In genomic region chr15:79923515-79924169, GRCh38 we compare ENCODE assay signal across 8 cellular contexts. TPM values are rescaled to one million over a fixed set of nuclear protein-coding genes. Genes with fewer than 3 reads are reported as not detected.
DNase-seq lines count a peak whose midpoint lies in the region; ATAC-seq and TF ChIP-seq lines count a peak whose summit lies in the region.

No MANE protein-coding gene starts in this region.

- H3K9ac ChIP-seq in IMR-90 (ENCODE audit: low read depth, low read length), result peak overlapping the region; percentile 84

- no peaks in the 10 kb centered on the region for H3K9me1 ChIP-seq in IMR-90 (ENCODE audit: insufficient read depth, low read length)

- peak overlapping the region; percentile 95 for H3K14ac ChIP-seq in IMR-90 (replicated peaks; ENCODE audit: low read depth, low read length)

- in situ Hi-C loops in IMR-90 (cut with MboI; ENCODE audit: low sequenced_read_pairs), result no loop called here

- H2BK5ac ChIP-seq in IMR-90 (ENCODE audit: low read depth, low read length, poor library complexity, severe bottlenecking), result peak overlapping the region; percentile 85

- peaks cover 9 to 32% of the 10 kb centered on the region in 2 experiments for H3K79me1 ChIP-seq in IMR-90 (ENCODE audit: low read depth in 1 of 2, low read length in 2 of 2)

- H3K4me3 ChIP-seq in IMR-90 (ENCODE audit: insufficient read depth, low read depth, low read length) (peak overlapping the region; percentile 89), OCI-LY7 (ENCODE audit: low read depth, low read length, poor library complexity, severe bottlenecking) (peak overlapping the region; percentile 84), epithelial cell of esophagus (ENCODE audit: low read length) (peak overlapping the region; percentile 53), mononuclear cell (ENCODE audit: low read length) (peak overlapping the region; percentile 93)

- peak overlapping the region; percentile 87 for H4K5ac ChIP-seq in IMR-90 (ENCODE audit: low read depth, low read length)

- peak overlapping the region; percentile 95 for H2AK9ac ChIP-seq in IMR-90 (replicated peaks; ENCODE audit: low read depth, low read length, poor library complexity)

- peak overlapping the region; percentile 89 for H3K27ac ChIP-seq in IMR-90 (ENCODE audit: insufficient read depth, low read length)
- peak overlapping the region; percentile 86 for H3K27ac ChIP-seq in OCI-LY7 (ENCODE audit: low read depth, low read length, poor library complexity, severe bottlenecking)

- ATAC-seq in GM21529 (IDR thresholded peaks at IDR 0.05; ENCODE audit: unreplicated experiment), result peak; percentile 97
- ATAC-seq in IMR-90 (ENCODE audit: low read depth), result peak; percentile 97

- H4K8ac ChIP-seq in IMR-90 (ENCODE audit: low read depth in 2 of 2, low read length in 2 of 2), result peak overlapping the region; percentile 63 to 85

- no peak; the same call in 1 of the 2 replicates for TF ChIP-seq RAD21 in IMR-90 (IDR thresholded peaks at IDR 0.05; ENCODE audit: low read length)

- peak overlapping the region; percentile 57; the same call in 1 of the 2 replicates for H3K56ac ChIP-seq in IMR-90 (ENCODE audit: extremely low read depth, insufficient read depth, low read length)

- peak overlapping the region; percentile 85 for H4K91ac ChIP-seq in IMR-90 (ENCODE audit: insufficient read depth, low read depth, low read length)

- peak overlapping the region; percentile 93 for H3K4ac ChIP-seq in IMR-90 (ENCODE audit: low read depth, low read length)

- H4K20me1 ChIP-seq in IMR-90 (ENCODE audit: insufficient read depth, low read length) (0 out of 2 replicates have a peak, but pooled peaks cover 3% of the 10 kb centered on the region), OCI-LY7 (ENCODE audit: insufficient read depth, low read length) (no peaks in the 10 kb centered on the region)

- peaks cover 13% of the 10 kb centered on the region for H3K36me3 ChIP-seq in IMR-90 (ENCODE audit: control insufficient read depth, insufficient read depth, low read length)
- H3K36me3 ChIP-seq in OCI-LY7 (ENCODE audit: insufficient read depth, low read length), result peaks cover 38% of the 10 kb centered on the region

- intact Hi-C loops in IMR-90 (cut with micrococcal nuclease) (loop anchor here (1.0 to 10.0 kb wide), 3 partner anchors 54 to 251 kb away; no protein-coding TSS in a partner anchor), OCI-LY7 (cut with micrococcal nuclease; ENCODE audit: unreplicated experiment) (loop anchor here (2.0 to 5.0 kb wide), 5 partner anchors 27 to 229 kb away; partner anchors contain the start of genes FAH, MTHFS and ZFAND6)

- POLR2A ChIA-PET in IMR-90 (lab: Charles Lee; ENCODE audit: unreplicated experiment) (interaction anchor here (0.6 to 0.9 kb wide), 3 partner anchors 25 to 568 kb away, joined by 4 to 6 read pairs (median 4); no protein-coding TSS in a partner anchor), OCI-LY7 (lab: Charles Lee) (interaction anchor here (0.5 to 3.8 kb wide), 13 partner anchors 9 to 148 kb away, joined by 3 to 22 read pairs (median 5); partner anchors contain the start of gene MTHFS)

- BruUV-seq in IMR-90 (replicated peaks; lab: Mats Ljungman, UMichigan), result no TSS peak
- no TSS peak for BruUV-seq in OCI-LY7 (replicated peaks; lab: Mats Ljungman, UMichigan)

- CTCF ChIA-PET in IMR-90 (lab: Yijun Ruan, JAX) (no interaction called here), OCI-LY7 (lab: Charles Lee; ENCODE audit: unreplicated experiment) (interaction anchor here (0.6 kb wide), 2 partner anchors 1126 to 1230 kb away, joined by 4 read pairs; no protein-coding TSS in a partner anchor)

- peaks cover 29% of the 10 kb centered on the region for H3K79me2 ChIP-seq in OCI-LY7 (ENCODE audit: insufficient read depth, low read depth, low read length)

- H2AK5ac ChIP-seq in IMR-90 (ENCODE audit: low read depth, low read length), result 0 out of 2 replicates have a peak overlapping the region, but pooled peaks have one; percentile 61

- no peaks in the 10 kb centered on the region for H3K27me3 ChIP-seq in IMR-90 (ENCODE audit: control insufficient read depth, insufficient read depth, low read length)
- H3K27me3 ChIP-seq in mononuclear cell (ENCODE audit: insufficient read depth, low read length), result no peaks in the 10 kb centered on the region

- dilution Hi-C loops in IMR-90 (cut with HindIII; ENCODE audit: low sequenced_read_pairs, unreplicated experiment), result no loop called here

- DNase-seq in DMS114 treated with DMSO at 0.1 percent for 48 hours (lab: John Stamatoyannopoulos, UW; ENCODE audit: unreplicated experiment), result peak; percentile 96
- peak; percentile 93 for DNase-seq in IMR-90
- peak; percentile 98 for DNase-seq in OCI-LY7 (ENCODE audit: low spot score)
- DNase-seq in activated T-cell treated with anti-CD3 and anti-CD28 coated beads for 4 hours, result peak; percentile 99
- DNase-seq in epithelial cell of esophagus (ENCODE audit: low read depth), result peak; percentile 98
- peak; percentile 97 to 99 for DNase-seq in stimulated activated CD8-positive, alpha-beta memory T cell treated with anti-CD3 and anti-CD28 coated beads, Interleukin-2, amount 100 ng/mL, for 48 hours (ENCODE audit: low read depth in 2 of 2)

- H2BK120ac ChIP-seq in IMR-90 (ENCODE audit: low read depth, low read length), result peak overlapping the region; percentile 54

- peak overlapping the region; percentile 12; the same call in 1 of the 3 replicates for H2BK15ac ChIP-seq in IMR-90 (ENCODE audit: low read depth, low read length)

- H3K4me1 ChIP-seq in IMR-90 (ENCODE audit: control insufficient read depth, insufficient read depth, low read length), result no peaks in the 10 kb centered on the region
- peaks cover 17% of the 10 kb centered on the region for H3K4me1 ChIP-seq in OCI-LY7 (ENCODE audit: insufficient read depth, low read length, poor library complexity, severe bottlenecking)
- peaks cover 16% of the 10 kb centered on the region for H3K4me1 ChIP-seq in mononuclear cell (ENCODE audit: insufficient read depth, low read length)

- peak overlapping the region; percentile 63 for H3K4me2 ChIP-seq in IMR-90 (ENCODE audit: low read depth, low read length)
- peak overlapping the region; percentile 85 for H3K4me2 ChIP-seq in OCI-LY7 (ENCODE audit: low read length)

- H2AFZ ChIP-seq in IMR-90 (replicated peaks; ENCODE audit: low read length, poor library complexity), result peak overlapping the region; percentile 99
- peak overlapping the region; percentile 88 for H2AFZ ChIP-seq in OCI-LY7 (ENCODE audit: low read length)

- H3K23ac ChIP-seq in IMR-90 (ENCODE audit: low read depth, low read length), result peak overlapping the region; percentile 77

- peak; percentile 85 for TF ChIP-seq POLR2A in IMR-90 (IDR thresholded peaks at IDR 0.05; ENCODE audit: low read depth, low read length)

- peak overlapping the region; percentile 79 for H3K18ac ChIP-seq in IMR-90 (ENCODE audit: low read depth, low read length)

- TF ChIP-seq CTCF in IMR-90 (conservative IDR thresholded peaks at IDR 0.05; ENCODE audit: low read depth, low read length) (no peak), OCI-LY7 (conservative IDR thresholded peaks at IDR 0.05; ENCODE audit: low read length) (no peak), epithelial cell of esophagus (IDR thresholded peaks at IDR 0.05; ENCODE audit: insufficient read depth, low read depth, low read length, missing control alignments) (peak; percentile 9)

- WGBS in IMR-90 (ENCODE audit: extremely low coverage in 2 of 2, insufficient read length in 1 of 2), 2 experiments, result 1% methylated on average over 20 of the region's 68 CpGs; no CpG with 5 or more reads in 1 of the 2 experiments

- H2BK20ac ChIP-seq in IMR-90 (ENCODE audit: low read depth, low read length), result 0 out of 2 replicates have a peak overlapping the region, but pooled peaks have one; percentile 1

- no peaks in the 10 kb centered on the region for H3K9me2 ChIP-seq in OCI-LY7 (ENCODE audit: insufficient read depth, low read length)

- H3K9me3 ChIP-seq in IMR-90 (ENCODE audit: control insufficient read depth, insufficient read depth, low read length) (peaks cover 15% of the 10 kb centered on the region), OCI-LY7 (ENCODE audit: low read length) (peaks cover 33% of the 10 kb centered on the region), mononuclear cell (ENCODE audit: low read depth, low read length) (peaks cover 9% of the 10 kb centered on the region)

TF ChIP-seq in IMR-90, 13 proteins besides CTCF, POLR2A, EP300 and RAD21:
- TF ChIP-seq BHLHE40 (IDR thresholded peaks at IDR 0.05; ENCODE audit: low read depth, low read length) (no peak), CHD1 (IDR thresholded peaks at IDR 0.05; ENCODE audit: low read depth, low read length) (0 out of 2 replicates have a peak, but pooled peaks have one; percentile 55), MAZ (IDR thresholded peaks at IDR 0.05; ENCODE audit: borderline replicate concordance, low read depth, low read length) (peak; percentile 65; the same call in 1 of the 2 replicates)

RNA-seq across cellular contexts. Expression of gene MTHFS, which starts 26.8 kb away (rescaled TPM):
- 6.3 and 8.3 TPM in 2 replicates for total RNA-seq in IMR-90 (2012; rRNA removed)
- polyA plus RNA-seq in IMR-90 (2012; rRNA removed), result 5.5 and 6.3 TPM in 2 replicates
- 1.7 and 6.5 TPM in 2 replicates for polyA plus RNA-seq in IMR-90 (2012; cell fraction: cytosol; rRNA removed)
- 2.7 and 6.4 TPM in 2 replicates for polyA plus RNA-seq in IMR-90 (2012; cell fraction: nucleus; rRNA removed; ENCODE audit: low replicate concordance)
- total RNA-seq in OCI-LY7 (2014; rRNA removed; shearing (Covaris generic)), result 12.4 and 16.4 TPM in 2 replicates
- 26.5 and 32.3 TPM in 2 replicates for total RNA-seq in OCI-LY7 (2022)
- 19.1 TPM for total RNA-seq in mononuclear cell

RNA-seq across cellular contexts. Expression of gene BCL2A1, which starts 47.4 kb away (rescaled TPM):
- 2.5 and 4.5 TPM in 2 replicates for total RNA-seq in IMR-90 (2012; rRNA removed)
- polyA plus RNA-seq in IMR-90 (2012; rRNA removed), result 2.2 and 2.3 TPM in 2 replicates
- 0.52 and 1.1 TPM in 2 replicates for polyA plus RNA-seq in IMR-90 (2012; cell fraction: cytosol; rRNA removed)
- polyA plus RNA-seq in IMR-90 (2012; cell fraction: nucleus; rRNA removed; ENCODE audit: low replicate concordance), result 0.24 and 0.91 TPM in 2 replicates
- 0.85 and 2.2 TPM in 2 replicates for total RNA-seq in OCI-LY7 (2014; rRNA removed; shearing (Covaris generic))
- 2.3 and 4.5 TPM in 2 replicates for total RNA-seq in OCI-LY7 (2022)
- 511 TPM for total RNA-seq in mononuclear cell

Comparison
In these comparisons a context has a peak if more than half of its experiments do, and no peak if none do; other contexts are left out.
1. Peak in every context shown above with its lines: DNase-seq, ATAC-seq, H3K4me3 ChIP-seq and H3K27ac ChIP-seq.
2. RNA of gene BCL2A1, which starts 47.4 kb away (total RNA-seq): 511 TPM in mononuclear cell (single experiment); 2.5 to 4.5 TPM in IMR-90 and 0.85 to 4.5 TPM in OCI-LY7; every median in the first group is over 10 times any median in the second.